ENCODE assay signal across 9 cellular contexts in genomic region chr1:8643542-8644536, GRCh38.
DNase-seq lines count a peak whose midpoint lies in the region; ATAC-seq and TF ChIP-seq lines count a peak whose summit lies in the region.
"Had no signal": no experiment of that assay in that cellular context is flagged by ENCODE, and none has a peak within 500 bp of the region (broad histone marks: within the 10 kb centered on the region; RNA-seq: fewer than 3 reads in every experiment).

No MANE protein-coding gene starts in this region.

- intact Hi-C loops in PC-3 (cut with micrococcal nuclease), result no loop called here
- intact Hi-C loops in heart right ventricle (cut with DNase I), result loop anchor here in 1 of 10 donors (5.0 kb wide), 1 partner anchor 42 kb away; no protein-coding TSS in a partner anchor

- WGBS in heart right ventricle, 2 donors, result 52 to 67% methylated on average over 6 of the region's 6 CpGs

- no peak overlapping the region for H3K4me3 ChIP-seq in PC-3 (ENCODE audit: low read length)
- no peak overlapping the region for H3K4me3 ChIP-seq in heart right ventricle

- CTCF ChIA-PET in GM10248 (lab: Yijun Ruan, JAX), result interaction anchor here (1.0 to 2.4 kb wide), 3 partner anchors 8 to 30 kb away, joined by 3 to 9 read pairs (median 8); no protein-coding TSS in a partner anchor
- CTCF ChIA-PET in PC-3 (lab: Charles Lee), result interaction anchor here (0.6 kb wide), 1 partner anchor 162 kb away, joined by 3 read pairs; no protein-coding TSS in a partner anchor

- H3K27ac ChIP-seq in PC-3 (ENCODE audit: low read length), result no peak overlapping the region
- H3K27ac ChIP-seq in heart right ventricle, result peak overlapping the region in 1 of 10 donors; percentile 12

- no peak for TF ChIP-seq CTCF in GM10248 (IDR thresholded peaks at IDR 0.05; ENCODE audit: control extremely low read depth, extremely low read depth, low read depth, missing control alignments)
- TF ChIP-seq CTCF in PC-3 (conservative IDR thresholded peaks at IDR 0.05; ENCODE audit: low read depth, low read length), result no peak
- TF ChIP-seq CTCF in heart right ventricle (IDR thresholded peaks at IDR 0.05), result no peak

- H3K9me2 ChIP-seq in PC-3 (replicated peaks; ENCODE audit: low read length), result no peaks in the 10 kb centered on the region

- peaks cover 18% of the 10 kb centered on the region; the same call in 1 of the 2 replicates for H3K4me1 ChIP-seq in PC-3 (ENCODE audit: insufficient read depth, low read length)
- H3K4me1 ChIP-seq in heart right ventricle, result peaks cover 0 to 73% (median 48%) of the 10 kb centered on the region in 9 donors

- no TSS peak for BruUV-seq in PC-3 (replicated peaks; lab: Mats Ljungman, UMichigan)

- no peak overlapping the region for H2AFZ ChIP-seq in PC-3 (ENCODE audit: low read length)

- DNase-seq in GM10248 (ENCODE audit: extremely low spot score) (peak; percentile 47), GM19240 (ENCODE audit: insufficient read length, low spot score) (peak; percentile 14), PC-3 (peak; percentile 8), activated gamma-delta T cell (lab: John Stamatoyannopoulos, UW) (no peak), hepatic stellate cell (ENCODE audit: low spot score) (no peak), heart right ventricle (no peak)
- DNase-seq in NK-92 treated with Interleukin-12 subunit alpha and Interleukin-12 subunit beta, amount 100 ng/mL, for 24 hours (lab: John Stamatoyannopoulos, UW), result no peak
- DNase-seq: NCI-H1048 had no signal

- ATAC-seq in HG03039 (IDR thresholded peaks at IDR 0.05; ENCODE audit: unreplicated experiment) (peak; percentile 47), PC-3 (no peak; the same call in 1 of the 2 replicates), heart right ventricle (no peak)

- H3K36me3 ChIP-seq in PC-3 (ENCODE audit: low read depth, low read length) (no peaks in the 10 kb centered on the region), heart right ventricle (no peaks in the 10 kb centered on the region)

- no peaks in the 10 kb centered on the region for H3F3A ChIP-seq in PC-3 (ENCODE audit: low read length, unreplicated experiment)

- no peak overlapping the region for H3K4me2 ChIP-seq in PC-3 (ENCODE audit: low read length)

- no peak overlapping the region for H3K9ac ChIP-seq in PC-3 (ENCODE audit: low read length)

- POLR2A ChIA-PET in GM10248 (lab: Yijun Ruan, JAX), result no interaction called here
- POLR2A ChIA-PET in PC-3 (lab: Charles Lee; ENCODE audit: unreplicated experiment), result no interaction called here

- peaks cover 8% of the 10 kb centered on the region; the same call in 1 of the 2 replicates for H4K20me1 ChIP-seq in PC-3 (ENCODE audit: low read length)

- H3K27me3 ChIP-seq in PC-3 (ENCODE audit: low read length), result no peaks in the 10 kb centered on the region
- no peaks in the 10 kb centered on the region for H3K27me3 ChIP-seq in heart right ventricle

- no peaks in the 10 kb centered on the region for H3K9me3 ChIP-seq in PC-3 (ENCODE audit: low read length)
- no peaks in the 10 kb centered on the region for H3K9me3 ChIP-seq in heart right ventricle

- peaks cover 42% of the 10 kb centered on the region for H3K79me2 ChIP-seq in PC-3 (ENCODE audit: low read length)

Comparison
In these comparisons a context has a peak if more than half of its experiments do, and no peak if none do; other contexts are left out.
1. DNase-seq: peak in GM10248 (single experiment), GM19240 (single experiment) and PC-3 (single experiment); none in activated gamma-delta T cell (single experiment), hepatic stellate cell (single experiment), NK-92 treated with Interleukin-12 subunit alpha and Interleukin-12 subunit beta, amount 100 ng/mL, for 24 hours (single experiment) and heart right ventricle (0 of 2).